In the genomic region with DNA sequence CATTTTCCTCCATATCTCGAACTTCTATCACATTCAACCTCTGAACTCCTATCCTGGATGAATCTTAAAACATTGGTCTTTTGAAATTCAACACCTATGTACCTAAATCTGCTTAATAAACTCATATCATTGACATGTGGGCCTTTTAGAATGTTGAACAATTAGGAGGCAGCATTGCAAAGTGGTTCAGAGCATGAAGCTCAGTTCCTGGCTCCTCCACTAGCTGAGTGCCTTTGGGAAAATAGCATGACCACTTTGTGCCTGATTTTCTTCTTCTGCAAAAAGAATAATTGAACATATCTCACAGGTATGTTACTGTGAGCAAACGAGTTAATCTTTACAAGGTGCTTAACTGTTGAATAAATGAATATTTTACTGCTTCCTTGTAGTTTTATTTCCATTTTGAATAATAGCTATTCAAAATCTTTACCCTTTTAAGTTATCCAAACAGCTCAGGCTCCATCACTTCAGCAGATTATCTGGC, we compare ENCODE assay signal across 26 cellular contexts. TPM values are rescaled to one million over a fixed set of nuclear protein-coding genes. Genes with fewer than 3 reads are reported as not detected.
A peak's percentile ranks its signal among the peaks of the same experiment; 100 is the strongest.
DNase-seq lines count a peak whose midpoint lies in the region; ATAC-seq and TF ChIP-seq lines count a peak whose summit lies in the region.
"Had no signal": no experiment of that assay in that cellular context is flagged by ENCODE, and none has a peak within 500 bp of the region (broad histone marks: within the 10 kb centered on the region; RNA-seq: fewer than 3 reads in every experiment).

No MANE protein-coding gene starts in this region.

- H3K4me3 ChIP-seq in HEK293 (ENCODE audit: low read depth, low read length): no peak overlapping the region
- no peak overlapping the region for H3K4me3 ChIP-seq in RWPE2 (ENCODE audit: severe bottlenecking)
- no peak overlapping the region for H3K4me3 ChIP-seq in hepatocyte
- H3K4me3 ChIP-seq: BLaER1, cardiac muscle cell, coronary artery, upper lobe of right lung had no signal

- H3K9me2 ChIP-seq in hepatocyte (replicated peaks; ENCODE audit: insufficient read depth): no peaks in the 10 kb centered on the region

- H3K79me2 ChIP-seq in hepatocyte: no peaks in the 10 kb centered on the region

- H4K20me1 ChIP-seq in hepatocyte (ENCODE audit: insufficient read depth, poor library complexity, severe bottlenecking): no peaks in the 10 kb centered on the region
- H4K20me1 ChIP-seq: BLaER1 had no signal

- no peaks in the 10 kb centered on the region for H3K27me3 ChIP-seq in RWPE2 (ENCODE audit: insufficient read depth, poor library complexity, severe bottlenecking)
- no peaks in the 10 kb centered on the region for H3K27me3 ChIP-seq in hepatocyte
- H3K27me3 ChIP-seq: BLaER1, cardiac muscle cell, upper lobe of right lung had no signal

- no peak for TF ChIP-seq CTCF in HEK293 (tag by site-specific recombination; IDR thresholded peaks at IDR 0.05)
- TF ChIP-seq CTCF in RWPE2 (IDR thresholded peaks at IDR 0.05; ENCODE audit: poor library complexity, severe bottlenecking): no peak
- no peak for TF ChIP-seq CTCF in hepatocyte (IDR thresholded peaks at IDR 0.05; ENCODE audit: poor library complexity)

- H3K36me3 ChIP-seq in HEK293 (ENCODE audit: control insufficient read depth in 2 of 2, insufficient read depth in 1 of 2, low read length in 2 of 2) (no peaks in the 10 kb centered on the region), RWPE2 (ENCODE audit: low read depth) (no peaks in the 10 kb centered on the region), hepatocyte (replicated peaks; ENCODE audit: insufficient read depth, low read depth) (no peaks in the 10 kb centered on the region)
- H3K36me3 ChIP-seq: BLaER1, cardiac muscle cell, upper lobe of right lung, WERI-Rb-1 had no signal

- H3K9me3 ChIP-seq in HEK293 (ENCODE audit: control insufficient read depth, insufficient read depth, low read depth, low read length) (no peaks in the 10 kb centered on the region), RWPE2 (ENCODE audit: severe bottlenecking) (no peaks in the 10 kb centered on the region), hepatocyte (ENCODE audit: low read depth) (no peaks in the 10 kb centered on the region)
- H3K9me3 ChIP-seq: BLaER1, upper lobe of right lung had no signal

- H2AFZ ChIP-seq in hepatocyte: no peak overlapping the region

- H3K27ac ChIP-seq in HEK293 (ENCODE audit: extremely low read depth, low read depth, low read length): no peak overlapping the region
- peak overlapping the region; percentile 60 for H3K27ac ChIP-seq in RWPE2 (ENCODE audit: poor library complexity, severe bottlenecking)
- H3K27ac ChIP-seq in hepatocyte: peak overlapping the region; percentile 82
- H3K27ac ChIP-seq: BLaER1, cardiac muscle cell, coronary artery, upper lobe of right lung, WERI-Rb-1 had no signal

- no peaks in the 10 kb centered on the region; the same call in 1 of the 2 replicates for H3K4me1 ChIP-seq in HEK293 (ENCODE audit: control insufficient read depth, insufficient read depth, low read length)
- H3K4me1 ChIP-seq in RWPE2 (ENCODE audit: insufficient read depth, poor library complexity, severe bottlenecking): peaks cover 16% of the 10 kb centered on the region
- peaks cover 4% of the 10 kb centered on the region for H3K4me1 ChIP-seq in hepatocyte (ENCODE audit: insufficient read depth)
- H3K4me1 ChIP-seq: BLaER1, upper lobe of right lung had no signal

- ATAC-seq in RWPE2 (ENCODE audit: low read depth): no peak; the same call in 2 of the 3 replicates
- ATAC-seq in GM21528 (IDR thresholded peaks at IDR 0.05; ENCODE audit: low FRiP score, unreplicated experiment): no peak
- ATAC-seq: effector memory CD8-positive, alpha-beta T cell; left ventricle myocardium superior; natural killer cell treated with Interleukin-12 subunit alpha and Interleukin-12 subunit beta and Interleukin-15 and Interleukin-18, amount 100 ng/mL, for 72 hours; stimulated activated memory B cell treated with anti-CD40 and anti-IgM and Interleukin-4, amounts not matched to agents 10 μg/mL and 1 μg/mL and 100 μg/mL, for 72 hours had no signal

- 36% methylated on average over 2 of the region's 2 CpGs for WGBS in hepatocyte (ENCODE audit: low lambda C conversion rate, missing lambda C conversion rate)

- CTCF ChIA-PET in HEK293 (lab: Yijun Ruan, JAX): interaction anchor here (0.7 to 1.1 kb wide), 2 partner anchors 14 to 36 kb away, joined by 4 read pairs; a partner anchor contains a TSS

- POLR2A ChIA-PET in HEK293 (lab: Yijun Ruan, JAX): interaction anchor here (0.6 kb wide), 1 partner anchor 18 kb away, joined by 3 read pairs; no protein-coding TSS in a partner anchor

- H3K4me2 ChIP-seq in hepatocyte: no peak overlapping the region
- H3K4me2 ChIP-seq: BLaER1 had no signal

- no peak for DNase-seq in RWPE2 (ENCODE audit: low spot score)
- no peak for DNase-seq in hepatocyte (ENCODE audit: low spot score)
- DNase-seq in renal cortical epithelial cell (ENCODE audit: low read depth): peak; percentile 54
- no peak for DNase-seq in SKM-1 treated with dmso at 0.1 percent for 144 hours (lab: John Stamatoyannopoulos, UW; ENCODE audit: unreplicated experiment)
- DNase-seq in cerebellar nuclear complex (lab: John Stamatoyannopoulos, UW): no peak
- no peak for DNase-seq in mesenteric fat pad (ENCODE audit: low spot score)
- DNase-seq: activated CD4-positive, alpha-beta T cell treated with anti-CD3 and anti-CD28 coated beads for 48 hours; amygdala; DMS153; effector memory CD8-positive, alpha-beta T cell; KBM-7; left ventricle myocardium superior; midbrain; MM.1S; NCI-H1417 treated with DMSO at 0.1 percent for 48 hours; NCI-H774; substantia nigra; upper lobe of right lung; WERI-Rb-1 had no signal

TF ChIP-seq in HEK293, 187 proteins besides CTCF, POLR2A, EP300 and RAD21:
- TF ChIP-seq ZNF624 (tag by site-specific recombination; IDR thresholded peaks at IDR 0.05) (no peak), ZNF335 (tag by site-specific recombination; conservative IDR thresholded peaks at IDR 0.05) (peak; percentile 58)

RNA-seq across cellular contexts. Expression of a gene that starts 14.3 kb away (rescaled TPM):
- 183 and 184 TPM in 2 replicates for total RNA-seq in hepatocyte
- 37.4 and 52.5 TPM in 2 replicates for polyA plus RNA-seq in hepatocyte
- 78.0 and 106 TPM in 2 replicates for total RNA-seq in renal cortical epithelial cell
- total RNA-seq in mesenteric fat pad: 119 TPM
